10 cellular contexts compared by ENCODE assay signal in genomic region chr6:125913864-125914351, GRCh38. TPM values are rescaled to one million over a fixed set of nuclear protein-coding genes. Genes with fewer than 3 reads are reported as not detected.
A peak's percentile ranks its signal among the peaks of the same experiment; 100 is the strongest.
DNase-seq lines count a peak whose midpoint lies in the region; ATAC-seq and TF ChIP-seq lines count a peak whose summit lies in the region.
"Had no signal": no experiment of that assay in that cellular context is flagged by ENCODE, and none has a peak within 500 bp of the region (broad histone marks: within the 10 kb centered on the region; RNA-seq: fewer than 3 reads in every experiment).

No MANE protein-coding gene starts in this region.

- TF ChIP-seq CTCF in SK-N-SH (IDR thresholded peaks at IDR 0.05), result no peak
- no peak for TF ChIP-seq CTCF in fibroblast of the aortic adventitia (IDR thresholded peaks at IDR 0.05; ENCODE audit: insufficient read depth, low read length)
- TF ChIP-seq CTCF in GM20000 (IDR thresholded peaks at IDR 0.05; ENCODE audit: extremely low read depth, missing control alignments), result no peak
- no peak for TF ChIP-seq CTCF in nephron progenitor cell (IDR thresholded peaks at IDR 0.05)

- H3K9me2 ChIP-seq in SK-N-SH, result no peaks in the 10 kb centered on the region

- POLR2A ChIA-PET in HEK293T (lab: Yijun Ruan, JAX) (interaction anchor here (0.6 to 1.6 kb wide), 5 partner anchors 13 to 125 kb away, joined by 3 to 24 read pairs (median 4); partner anchors contain the start of gene HINT3), SK-N-SH (lab: Yijun Ruan, JAX) (no interaction called here)

- peaks cover 3% of the 10 kb centered on the region for H3K27me3 Mint-ChIP-seq in nephron progenitor cell (ENCODE audit: low read depth, poor library complexity)

- WGBS in SK-N-SH (ENCODE audit: low lambda C conversion rate), result 56% methylated on average over 5 of the region's 5 CpGs

- H3K9me3 Mint-ChIP-seq in nephron progenitor cell, result no peaks in the 10 kb centered on the region

- no peak overlapping the region for H3K4me2 ChIP-seq in SK-N-SH

- H3K27ac ChIP-seq in SK-N-SH (ENCODE audit: low read depth in 2 of 2, low read length in 1 of 2), result peak overlapping the region in 1 of 2 experiments; percentile 11; a peak in 1 of 4 replicates

- no peak for TF ChIP-seq EP300 in SK-N-SH (IDR thresholded peaks at IDR 0.05; ENCODE audit: borderline replicate concordance in 1 of 2, low read depth in 1 of 2, low read length in 1 of 2)

- peaks cover 36% of the 10 kb centered on the region for H3K4me1 Mint-ChIP-seq in nephron progenitor cell

- peaks cover 12 to 63% of the 10 kb centered on the region in 2 experiments for H3K36me3 ChIP-seq in SK-N-SH (replicated peaks in 1 of 2; ENCODE audit: control insufficient read depth in 1 of 2, insufficient read depth in 2 of 2, low read length in 1 of 2)

- ATAC-seq in GM19023 (IDR thresholded peaks at IDR 0.05; ENCODE audit: unreplicated experiment) (no peak), HG02981 (IDR thresholded peaks at IDR 0.05; ENCODE audit: unreplicated experiment) (no peak)

- H3K27me3 ChIP-seq in SK-N-SH (ENCODE audit: insufficient read depth), result no peaks in the 10 kb centered on the region

- no peak overlapping the region for H2AFZ ChIP-seq in SK-N-SH (ENCODE audit: low read depth)

- CTCF ChIA-PET in HEK293T (lab: Yijun Ruan, JAX) (interaction anchor here (0.7 to 2.2 kb wide), 5 partner anchors 9 to 55 kb away, joined by 3 to 19 read pairs (median 5); partner anchors contain the start of gene HINT3), SK-N-SH (lab: Yijun Ruan, JAX) (interaction anchor here (0.5 to 2.7 kb wide), 4 partner anchors 8 to 123 kb away, joined by 3 to 8 read pairs (median 3); partner anchors contain the start of gene NCOA7)

- H3K79me2 ChIP-seq in SK-N-SH (ENCODE audit: insufficient read depth), result no peaks in the 10 kb centered on the region

- no peaks in the 10 kb centered on the region for H3K9me3 ChIP-seq in SK-N-SH

- no peaks in the 10 kb centered on the region for H3F3A ChIP-seq in SK-N-SH (replicated peaks; ENCODE audit: insufficient read depth)

- H3K27ac Mint-ChIP-seq in nephron progenitor cell, result no peak overlapping the region

- DNase-seq in HEK293T (ENCODE audit: extremely low spot score) (peak; percentile 60), SK-N-SH (no peak), fibroblast of the aortic adventitia (ENCODE audit: low read depth) (peak; percentile 93), smooth muscle cell of the brain vasculature (ENCODE audit: low read depth, low spot score) (peak; percentile 36), GM20000 (ENCODE audit: low spot score) (no peak), nephron progenitor cell (no peak)
- DNase-seq: activated CD4-positive, CD25-positive, alpha-beta regulatory T cell; stimulated activated naive CD4-positive, alpha-beta T cell had no signal

- H3K4me1 ChIP-seq in SK-N-SH (ENCODE audit: control insufficient read depth in 1 of 2, insufficient read depth in 2 of 2, low read depth in 1 of 2, low read length in 1 of 2), result no peaks in the 10 kb centered on the region

- no peak overlapping the region for H3K4me3 ChIP-seq in SK-N-SH (ENCODE audit: low read depth in 2 of 2, low read length in 1 of 2)
- H3K4me3 ChIP-seq in fibroblast of the aortic adventitia (ENCODE audit: low read depth, low read length), result no peak overlapping the region

- H3K36me3 Mint-ChIP-seq in nephron progenitor cell (ENCODE audit: low read depth), result peaks cover 8% of the 10 kb centered on the region

- no peak for TF ChIP-seq RAD21 in SK-N-SH (IDR thresholded peaks at IDR 0.05; ENCODE audit: low read length)

- H4K20me1 ChIP-seq in SK-N-SH (ENCODE audit: insufficient read depth), result no peaks in the 10 kb centered on the region

- H3K9ac ChIP-seq in SK-N-SH, result no peak overlapping the region

- no peak overlapping the region for H3K4me3 Mint-ChIP-seq in nephron progenitor cell

TF ChIP-seq in HEK293T, 16 proteins besides CTCF, POLR2A, EP300 and RAD21:
- TF ChIP-seq FOXM1 (IDR thresholded peaks at IDR 0.05; ENCODE audit: borderline replicate concordance) (no peak), CTBP1 (IDR thresholded peaks at IDR 0.05; ENCODE audit: borderline replicate concordance) (peak; percentile 86; the same call in 1 of the 2 replicates), PKNOX1 (IDR thresholded peaks at IDR 0.05) (peak; percentile 61)
TF ChIP-seq in HEK293T: peak in this region for 2.

TF ChIP-seq in SK-N-SH, 30 proteins besides CTCF, POLR2A, EP300 and RAD21:
- TF ChIP-seq TCF12 (IDR thresholded peaks at IDR 0.05), result no peak
- TF ChIP-seq MAX (IDR thresholded peaks at IDR 0.05; ENCODE audit: low read depth), result no peak
- 0 out of 2 replicates have a peak, but pooled peaks have one; percentile 31 for TF ChIP-seq FOSL2 (IDR thresholded peaks at IDR 0.05; ENCODE audit: borderline replicate concordance, low read depth)
- TF ChIP-seq SMC3 (IDR thresholded peaks at IDR 0.05; ENCODE audit: low read depth, low read length), result no peak

RNA-seq across cellular contexts. Expression of gene HINT3, which starts 42.7 kb away (rescaled TPM):
- 1.8 and 1.9 TPM in 2 replicates for polyA plus RNA-seq in SK-N-SH (2012; rRNA removed)
- 3.9 and 5.0 TPM in 2 replicates for polyA plus RNA-seq in SK-N-SH (2012; cell fraction: cytosol; rRNA removed)
- 1.2 and 1.3 TPM in 2 replicates for polyA plus RNA-seq in SK-N-SH (2012; cell fraction: nucleus; rRNA removed)
- 23.5 and 30.6 TPM in 2 replicates for total RNA-seq in fibroblast of the aortic adventitia (ENCODE audit: low replicate concordance)

Comparison
In these comparisons a context has a peak if more than half of its experiments do, and no peak if none do; other contexts are left out.
1. DNase-seq: peak in HEK293T (single experiment), fibroblast of the aortic adventitia (single experiment) and smooth muscle cell of the brain vasculature (single experiment); none in SK-N-SH (single experiment), GM20000 (single experiment) and nephron progenitor cell (single experiment).